Comparison of ENCODE assay signal across 11 cellular contexts in the genomic region with DNA sequence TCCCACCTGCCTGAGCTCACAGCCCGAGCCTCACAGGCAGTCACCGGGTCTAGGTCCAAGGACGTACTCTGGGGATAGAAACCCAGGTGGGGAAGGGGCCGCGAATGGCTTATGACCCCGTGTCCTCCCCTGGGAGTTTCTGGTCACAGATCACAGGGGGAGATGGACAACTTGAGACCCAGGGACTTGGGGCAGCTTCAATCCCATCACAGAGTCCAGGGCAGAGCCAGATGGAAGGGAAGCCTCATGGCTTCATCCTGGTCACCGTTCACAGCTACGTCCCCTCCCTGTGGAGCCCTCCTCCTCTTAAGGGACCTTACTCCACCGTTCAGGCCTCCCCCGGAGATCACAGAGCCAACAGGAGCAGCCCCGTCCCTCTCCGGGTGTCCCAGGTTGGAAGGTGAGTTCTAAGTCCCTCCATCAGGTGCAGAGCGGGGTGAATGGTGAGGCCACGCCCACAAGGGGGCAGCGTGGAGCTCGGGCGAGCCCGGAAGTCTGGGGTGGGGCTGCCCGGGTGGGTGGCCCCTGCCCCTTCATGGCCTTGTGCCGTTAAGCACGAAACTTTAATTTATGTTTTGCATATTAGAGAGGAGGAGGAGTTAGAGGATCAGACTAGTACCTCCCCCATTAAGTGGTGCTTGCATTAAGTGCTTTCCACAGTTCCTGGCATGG. TPM values are rescaled to one million over a fixed set of nuclear protein-coding genes. Genes with fewer than 3 reads are reported as not detected.
DNase-seq lines count a peak whose midpoint lies in the region; ATAC-seq, FAIRE-seq and TF ChIP-seq lines count a peak whose summit lies in the region.
"Not testable (repeated sequence)": the region's sequence is repeated elsewhere in the genome, so short reads cannot be mapped to it uniquely, and the experiment has no call there.
"Had no signal": no experiment of that assay in that cellular context is flagged by ENCODE, and none has a peak within 500 bp of the region (broad histone marks: within the 10 kb centered on the region; RNA-seq: fewer than 3 reads in every experiment).

No MANE protein-coding gene starts in this region.

- BruUV-seq in HepG2 (replicated peaks; lab: Mats Ljungman, UMichigan): not testable (repeated sequence)

- H3K27ac ChIP-seq in Peyer's patch; HepG2 (ENCODE audit: extremely low read length, insufficient read depth, low read length); testis: not testable (repeated sequence)

- TF ChIP-seq RAD21 in HepG2 (CRISPR knock-in tag; IDR thresholded peaks at IDR 0.05): not testable (repeated sequence)

- H3K79me2 ChIP-seq in HepG2 (ENCODE audit: insufficient read depth, low read length): not testable (repeated sequence)

- not testable (repeated sequence) for H3K27me3 Mint-ChIP-seq in activated CD8-positive, alpha-beta T cell treated with anti-CD3 and anti-CD28 coated beads, Interleukin-2, amount 10 ng/mL, durations not matched to agents 7 days and 5 days (ENCODE audit: low read depth); activated naive CD8-positive, alpha-beta T cell treated with anti-CD3 and anti-CD28 coated beads, Interleukin-2, amount 10 ng/mL, durations not matched to agents 7 days and 5 days

- H3K36me3 Mint-ChIP-seq in activated CD8-positive, alpha-beta T cell treated with anti-CD3 and anti-CD28 coated beads, Interleukin-2, amount 10 ng/mL, durations not matched to agents 7 days and 5 days (ENCODE audit: low read depth): peaks cover 64% of the 10 kb centered on the region
- H3K36me3 Mint-ChIP-seq in activated naive CD8-positive, alpha-beta T cell treated with anti-CD3 and anti-CD28 coated beads, Interleukin-2, amount 10 ng/mL, durations not matched to agents 7 days and 5 days: peaks cover 27% of the 10 kb centered on the region

- CTCF ChIA-PET in activated CD8-positive, alpha-beta T cell treated with anti-CD3 and anti-CD28 coated beads, Interleukin-2, amount 10 ng/mL, durations not matched to agents 7 days and 5 days (lab: Charles Lee); HepG2 (lab: Yijun Ruan, JAX; ENCODE audit: low intra/inter-chr PET ratio, low total read pairs): not testable (repeated sequence)

- FAIRE-seq in HepG2 (lab: Jason Lieb, UNC): peak; percentile 87

- not testable (repeated sequence) for TF ChIP-seq EP300 in HepG2 (IDR thresholded peaks at IDR 0.05; ENCODE audit: low read depth in 2 of 2, low read length in 2 of 2); HepG2 (CRISPR knock-in tag; IDR thresholded peaks at IDR 0.05; ENCODE audit: borderline replicate concordance)

- H3K4me1 Mint-ChIP-seq in activated CD8-positive, alpha-beta T cell treated with anti-CD3 and anti-CD28 coated beads, Interleukin-2, amount 10 ng/mL, durations not matched to agents 7 days and 5 days (ENCODE audit: low read depth): peaks cover 37% of the 10 kb centered on the region
- H3K4me1 Mint-ChIP-seq in activated naive CD8-positive, alpha-beta T cell treated with anti-CD3 and anti-CD28 coated beads, Interleukin-2, amount 10 ng/mL, durations not matched to agents 7 days and 5 days: peaks cover 30% of the 10 kb centered on the region

- in situ Hi-C loops in HepG2 (cut with HindIII; ENCODE audit: extremely low pct_ligation_motif_present, low pct_unique_long_range_greater_than_20kb): not testable (repeated sequence)

- H3K36me3 ChIP-seq in Peyer's patch; HepG2 (replicated peaks in 1 of 2; ENCODE audit: control insufficient read depth in 1 of 2, insufficient read depth in 2 of 2, low read length in 2 of 2); testis (ENCODE audit: low read depth, missing control alignments): not testable (repeated sequence)

- not testable (repeated sequence) for H2AFZ ChIP-seq in HepG2 (ENCODE audit: low read length)

- H3K9me3 ChIP-seq in Peyer's patch; HepG2 (ENCODE audit: low read length); testis: not testable (repeated sequence)

- H3K4me2 ChIP-seq in HepG2 (ENCODE audit: low read depth, low read length): peak overlapping the region; percentile 32

- TF ChIP-seq POLR2A in Peyer's patch (IDR thresholded peaks at IDR 0.05); HepG2 (IDR thresholded peaks at IDR 0.05; ENCODE audit: insufficient read depth in 1 of 2, low read depth in 2 of 2, low read length in 2 of 2); testis (IDR thresholded peaks at IDR 0.05): not testable (repeated sequence)

- not testable (repeated sequence) for H3K27me3 ChIP-seq in Peyer's patch; HepG2 (ENCODE audit: control insufficient read depth in 1 of 2, insufficient read depth in 2 of 2, low read length in 2 of 2); testis

- 0% methylated on average over 7 of the region's 21 CpGs for WGBS in HepG2 (ENCODE audit: low lambda C conversion rate)
- 8 to 19% methylated on average over 9 to 19 of the region's 21 CpGs for WGBS in testis, 2 donors

- ATAC-seq in HG02642 (IDR thresholded peaks at IDR 0.05; ENCODE audit: poor library complexity, unreplicated experiment) (peak; percentile 74), HepG2 (peak; percentile 93)
- peak; percentile 88 for ATAC-seq in activated CD8-positive, alpha-beta T cell treated with anti-CD3 and anti-CD28 coated beads, Interleukin-2, amount 10 ng/mL, durations not matched to agents 7 days and 5 days
- ATAC-seq in activated naive CD8-positive, alpha-beta T cell treated with anti-CD3 and anti-CD28 coated beads, Interleukin-2, amount 10 ng/mL, durations not matched to agents 7 days and 5 days (ENCODE audit: low read depth): peak; percentile 85

- peak; percentile 32 for TF ChIP-seq CTCF in GM12873 (IDR thresholded peaks at IDR 0.05; ENCODE audit: insufficient read depth, low read depth, low read length, missing control alignments)
- peak in 1 of 6 experiments; percentile 42 for TF ChIP-seq CTCF in Peyer's patch (IDR thresholded peaks at IDR 0.05)
- 0 out of 2 replicates have a peak, but pooled peaks have one; percentile 5 for TF ChIP-seq CTCF in HepG2 (CRISPR knock-in tag; IDR thresholded peaks at IDR 0.05)
- not testable (repeated sequence) for TF ChIP-seq CTCF in testis (IDR thresholded peaks at IDR 0.05)

- POLR2A ChIA-PET in activated CD8-positive, alpha-beta T cell treated with anti-CD3 and anti-CD28 coated beads, Interleukin-2, amount 10 ng/mL, durations not matched to agents 7 days and 5 days (lab: Charles Lee); activated naive CD8-positive, alpha-beta T cell treated with anti-CD3 and anti-CD28 coated beads, Interleukin-2, amount 10 ng/mL, durations not matched to agents 7 days and 5 days (lab: Charles Lee); HepG2 (lab: Yijun Ruan, JAX): not testable (repeated sequence)

- H3K4me1 ChIP-seq in Peyer's patch, testis: not testable (repeated sequence)
- H3K4me1 ChIP-seq in HepG2 (ENCODE audit: insufficient read depth, low read length): peaks cover 10% of the 10 kb centered on the region

- not testable (repeated sequence) for H3K27ac Mint-ChIP-seq in activated CD8-positive, alpha-beta T cell treated with anti-CD3 and anti-CD28 coated beads, Interleukin-2, amount 10 ng/mL, durations not matched to agents 7 days and 5 days; activated naive CD8-positive, alpha-beta T cell treated with anti-CD3 and anti-CD28 coated beads, Interleukin-2, amount 10 ng/mL, durations not matched to agents 7 days and 5 days

- intact Hi-C loops in HepG2 (cut with micrococcal nuclease; ENCODE audit: unreplicated experiment); testis (cut with DNase I; ENCODE audit: low total_unique reads): not testable (repeated sequence)

- not testable (repeated sequence) for H3K4me3 ChIP-seq in Peyer's patch, testis
- peak overlapping the region in 1 of 3 experiments; percentile 23; a peak in 3 of 6 replicates for H3K4me3 ChIP-seq in HepG2 (replicated peaks in 1 of 3; ENCODE audit: insufficient read depth in 1 of 3, low read depth in 2 of 3, low read length in 3 of 3)

- peak in 2 of 3 donors; percentile 55 to 77 for DNase-seq in Peyer's patch
- peak; percentile 80 for DNase-seq in activated CD8-positive, alpha-beta T cell treated with anti-CD3 and anti-CD28 coated beads, Interleukin-2, amount 10 ng/mL, durations not matched to agents 7 days and 5 days
- DNase-seq in activated naive CD8-positive, alpha-beta T cell treated with anti-CD3 and anti-CD28 coated beads, Interleukin-2, amount 10 ng/mL, durations not matched to agents 7 days and 5 days: peak; percentile 87
- not testable (repeated sequence) for DNase-seq in HepG2 (ENCODE audit: low spot score)
- peak; percentile 61 to 69 for DNase-seq in stimulated activated CD4-positive, alpha-beta T cell treated with anti-CD3 and anti-CD28 coated beads, Interleukin-2, amount 100 ng/mL, for 48 hours
- DNase-seq in testis: peak; percentile 50

- not testable (repeated sequence) for H4K20me1 ChIP-seq in HepG2 (ENCODE audit: insufficient read depth, low read length)

- not testable (repeated sequence) for H3K4me3 Mint-ChIP-seq in activated CD8-positive, alpha-beta T cell treated with anti-CD3 and anti-CD28 coated beads, Interleukin-2, amount 10 ng/mL, durations not matched to agents 7 days and 5 days; activated naive CD8-positive, alpha-beta T cell treated with anti-CD3 and anti-CD28 coated beads, Interleukin-2, amount 10 ng/mL, durations not matched to agents 7 days and 5 days

- H3K9me3 Mint-ChIP-seq in activated CD8-positive, alpha-beta T cell treated with anti-CD3 and anti-CD28 coated beads, Interleukin-2, amount 10 ng/mL, durations not matched to agents 7 days and 5 days (ENCODE audit: insufficient read depth); activated naive CD8-positive, alpha-beta T cell treated with anti-CD3 and anti-CD28 coated beads, Interleukin-2, amount 10 ng/mL, durations not matched to agents 7 days and 5 days: not testable (repeated sequence)

- H3K9ac ChIP-seq in HepG2 (ENCODE audit: insufficient read depth, low read depth, low read length): not testable (repeated sequence)

RNA-seq across cellular contexts. Expression of gene LAIR1, which starts 5.4 kb away (rescaled TPM):
- total RNA-seq in Peyer's patch: 10 to 100 TPM in 2 of 4 donors, 1 to 10 TPM in 2; 2.6 to 51.2 (median 10.0) TPM
- 10 to 100 TPM; 92.8 to 97.6 TPM for total RNA-seq in activated CD8-positive, alpha-beta T cell treated with anti-CD3 and anti-CD28 coated beads, Interleukin-2, amount 10 ng/mL, durations not matched to agents 7 days and 5 days
- total RNA-seq in activated naive CD8-positive, alpha-beta T cell treated with anti-CD3 and anti-CD28 coated beads, Interleukin-2, amount 10 ng/mL, durations not matched to agents 7 days and 5 days: 10 to 100 TPM; 75.0 to 79.2 TPM
- total RNA-seq in HepG2 (2016; rRNA removed; fragmentation: Illumina TruSeq; extraction: Trizol): 0.70 and 1.2 TPM in 2 replicates
- 0.26 and 0.51 TPM in 2 replicates for total RNA-seq in HepG2 (2016; cell fraction: cytosol; rRNA removed; fragmentation: Illumina TruSeq; extraction: Trizol; ENCODE audit: low read depth)
- 0.95 and 1.0 TPM in 2 replicates for total RNA-seq in HepG2 (2016; cell fraction: insoluble cytoplasmic fraction; rRNA removed; fragmentation: Illumina TruSeq; extraction: Trizol)
- total RNA-seq in HepG2 (2016; cell fraction: membrane; rRNA removed; fragmentation: Illumina TruSeq; extraction: Trizol): 0.79 and 1.1 TPM in 2 replicates
- 1.8 and 3.2 TPM in 2 replicates for total RNA-seq in HepG2 (2016; cell fraction: nucleus; rRNA removed; fragmentation: Illumina TruSeq; extraction: Trizol)
- polyA plus RNA-seq in HepG2 (2011; rRNA removed): 0.75 and 1.1 TPM in 2 replicates
- polyA plus RNA-seq in HepG2 (2011; cell fraction: cytosol; rRNA removed): 0.64 and 0.74 TPM in 2 replicates
- 1.1 and 1.5 TPM in 2 replicates for polyA plus RNA-seq in HepG2 (2011; cell fraction: nucleus; rRNA removed)
- 0.17 TPM in 1 of 2 replicates, not detected in the other for polyA plus RNA-seq in HepG2 (2012)
- 0.64 and 0.71 TPM in 2 replicates for polyA plus RNA-seq in HepG2 (2016; cell fraction: cytosol; fragmentation: Illumina TruSeq; extraction: Trizol; ENCODE audit: low read depth)
- 1.0 and 1.2 TPM in 2 replicates for polyA plus RNA-seq in HepG2 (2016; cell fraction: insoluble cytoplasmic fraction; fragmentation: Illumina TruSeq; extraction: Trizol; ENCODE audit: low read depth)
- polyA plus RNA-seq in HepG2 (2016; cell fraction: membrane; fragmentation: Illumina TruSeq; extraction: Trizol; ENCODE audit: low read depth): 1.2 and 1.6 TPM in 2 replicates
- polyA plus RNA-seq in HepG2 (2016; cell fraction: nucleus; fragmentation: Illumina TruSeq; extraction: Trizol; ENCODE audit: insufficient read depth, low read depth): 2.8 and 3.2 TPM in 2 replicates
- polyA minus RNA-seq in HepG2 (2011; rRNA and poly(A)+ RNA removed; ENCODE audit: low replicate concordance): 0.66 TPM in 1 of 2 replicates, not detected in the other
- 0.79 TPM in 1 of 2 replicates, not detected in the other for polyA minus RNA-seq in HepG2 (2011; cell fraction: cytosol; rRNA and poly(A)+ RNA removed)
- polyA minus RNA-seq in HepG2 (2011; cell fraction: nucleus; rRNA and poly(A)+ RNA removed): 0.90 and 2.0 TPM in 2 replicates
- total RNA-seq in testis: 1 to 10 TPM; 6.4 to 7.1 TPM
- polyA plus RNA-seq in testis (ENCODE audit: insufficient read depth, low read depth, low replicate concordance): 13.4 TPM
- total RNA-seq: foreskin keratinocyte, SJSA1 had no signal
- polyA plus RNA-seq: foreskin keratinocyte had no signal

RNA-seq across cellular contexts. Expression of gene LILRA4, which starts 20.3 kb away (rescaled TPM):
- not detected for total RNA-seq in Peyer's patch
- not detected for total RNA-seq in activated CD8-positive, alpha-beta T cell treated with anti-CD3 and anti-CD28 coated beads, Interleukin-2, amount 10 ng/mL, durations not matched to agents 7 days and 5 days
- not detected for total RNA-seq in activated naive CD8-positive, alpha-beta T cell treated with anti-CD3 and anti-CD28 coated beads, Interleukin-2, amount 10 ng/mL, durations not matched to agents 7 days and 5 days
- not detected in 2 replicates for total RNA-seq in HepG2 (2016; rRNA removed; fragmentation: Illumina TruSeq; extraction: Trizol)
- not detected in 2 replicates for total RNA-seq in HepG2 (2016; cell fraction: cytosol; rRNA removed; fragmentation: Illumina TruSeq; extraction: Trizol; ENCODE audit: low read depth)
- not detected in 2 replicates for total RNA-seq in HepG2 (2016; cell fraction: insoluble cytoplasmic fraction; rRNA removed; fragmentation: Illumina TruSeq; extraction: Trizol)
- not detected in 2 replicates for total RNA-seq in HepG2 (2016; cell fraction: membrane; rRNA removed; fragmentation: Illumina TruSeq; extraction: Trizol)
- total RNA-seq in HepG2 (2016; cell fraction: nucleus; rRNA removed; fragmentation: Illumina TruSeq; extraction: Trizol): not detected in 2 replicates
- polyA plus RNA-seq in HepG2 (2011; rRNA removed): 0.07 and 0.72 TPM in 2 replicates
- 0.48 TPM in 1 of 2 replicates, not detected in the other for polyA plus RNA-seq in HepG2 (2011; cell fraction: cytosol; rRNA removed)
- polyA plus RNA-seq in HepG2 (2011; cell fraction: nucleus; rRNA removed): 0.09 and 0.10 TPM in 2 replicates
- polyA plus RNA-seq in HepG2 (2012): not detected in 2 replicates
- not detected in 2 replicates for polyA plus RNA-seq in HepG2 (2016; cell fraction: cytosol; fragmentation: Illumina TruSeq; extraction: Trizol; ENCODE audit: low read depth)
- polyA plus RNA-seq in HepG2 (2016; cell fraction: insoluble cytoplasmic fraction; fragmentation: Illumina TruSeq; extraction: Trizol; ENCODE audit: low read depth): not detected in 2 replicates
- polyA plus RNA-seq in HepG2 (2016; cell fraction: membrane; fragmentation: Illumina TruSeq; extraction: Trizol; ENCODE audit: low read depth): not detected in 2 replicates
- not detected in 2 replicates for polyA plus RNA-seq in HepG2 (2016; cell fraction: nucleus; fragmentation: Illumina TruSeq; extraction: Trizol; ENCODE audit: insufficient read depth, low read depth)
- polyA minus RNA-seq in HepG2 (2011; rRNA and poly(A)+ RNA removed; ENCODE audit: low replicate concordance): 2.2 TPM in 1 of 2 replicates, not detected in the other
- polyA minus RNA-seq in HepG2 (2011; cell fraction: cytosol; rRNA and poly(A)+ RNA removed): not detected in 2 replicates
- not detected in 2 replicates for polyA minus RNA-seq in HepG2 (2011; cell fraction: nucleus; rRNA and poly(A)+ RNA removed)
- under 1 TPM in 1 of 2 donors, not detected in 1; 0.81 TPM for total RNA-seq in testis
- polyA plus RNA-seq in testis (ENCODE audit: insufficient read depth, low read depth, low replicate concordance): 0.50 TPM
- total RNA-seq: foreskin keratinocyte, osteoblast, SJSA1 had no signal
- polyA plus RNA-seq: foreskin keratinocyte had no signal

RNA-seq across cellular contexts. Expression of gene LILRA5, which starts 46.3 kb away (rescaled TPM):
- total RNA-seq in Peyer's patch: 1 to 10 TPM in 2 of 4 donors, not detected in 2; 1.9 to 4.1 TPM
- not detected for total RNA-seq in activated CD8-positive, alpha-beta T cell treated with anti-CD3 and anti-CD28 coated beads, Interleukin-2, amount 10 ng/mL, durations not matched to agents 7 days and 5 days
- not detected for total RNA-seq in activated naive CD8-positive, alpha-beta T cell treated with anti-CD3 and anti-CD28 coated beads, Interleukin-2, amount 10 ng/mL, durations not matched to agents 7 days and 5 days
- total RNA-seq in HepG2 (2016; rRNA removed; fragmentation: Illumina TruSeq; extraction: Trizol): not detected in 2 replicates
- not detected in 2 replicates for total RNA-seq in HepG2 (2016; cell fraction: cytosol; rRNA removed; fragmentation: Illumina TruSeq; extraction: Trizol; ENCODE audit: low read depth)
- total RNA-seq in HepG2 (2016; cell fraction: insoluble cytoplasmic fraction; rRNA removed; fragmentation: Illumina TruSeq; extraction: Trizol): not detected in 2 replicates
- not detected in 2 replicates for total RNA-seq in HepG2 (2016; cell fraction: membrane; rRNA removed; fragmentation: Illumina TruSeq; extraction: Trizol)
- total RNA-seq in HepG2 (2016; cell fraction: nucleus; rRNA removed; fragmentation: Illumina TruSeq; extraction: Trizol): not detected in 2 replicates
- not detected in 2 replicates for polyA plus RNA-seq in HepG2 (2011; rRNA removed)
- polyA plus RNA-seq in HepG2 (2011; cell fraction: cytosol; rRNA removed): not detected in 2 replicates
- not detected in 2 replicates for polyA plus RNA-seq in HepG2 (2011; cell fraction: nucleus; rRNA removed)
- not detected in 2 replicates for polyA plus RNA-seq in HepG2 (2012)
- polyA plus RNA-seq in HepG2 (2016; cell fraction: cytosol; fragmentation: Illumina TruSeq; extraction: Trizol; ENCODE audit: low read depth): not detected in 2 replicates
- not detected in 2 replicates for polyA plus RNA-seq in HepG2 (2016; cell fraction: insoluble cytoplasmic fraction; fragmentation: Illumina TruSeq; extraction: Trizol; ENCODE audit: low read depth)
- polyA plus RNA-seq in HepG2 (2016; cell fraction: membrane; fragmentation: Illumina TruSeq; extraction: Trizol; ENCODE audit: low read depth): not detected in 2 replicates
- not detected in 2 replicates for polyA plus RNA-seq in HepG2 (2016; cell fraction: nucleus; fragmentation: Illumina TruSeq; extraction: Trizol; ENCODE audit: insufficient read depth, low read depth)
- polyA minus RNA-seq in HepG2 (2011; rRNA and poly(A)+ RNA removed; ENCODE audit: low replicate concordance): not detected in 2 replicates
- not detected in 2 replicates for polyA minus RNA-seq in HepG2 (2011; cell fraction: cytosol; rRNA and poly(A)+ RNA removed)
- not detected in 2 replicates for polyA minus RNA-seq in HepG2 (2011; cell fraction: nucleus; rRNA and poly(A)+ RNA removed)
- total RNA-seq in testis: 1 to 10 TPM; 1.1 to 1.2 TPM
- polyA plus RNA-seq in testis (ENCODE audit: insufficient read depth, low read depth, low replicate concordance): 1.4 TPM
- total RNA-seq: foreskin keratinocyte, SJSA1 had no signal
- polyA plus RNA-seq: foreskin keratinocyte had no signal

RNA-seq across cellular contexts. Expression of gene TTYH1, which starts 56.0 kb away (rescaled TPM):
- total RNA-seq in Peyer's patch (under 1 TPM in 1 of 4 donors, not detected in 3; 0.35 TPM), HepG2 (2016; rRNA removed; fragmentation: Illumina TruSeq; extraction: Trizol) (10.6 and 19.9 TPM in 2 replicates), testis (100 to 1,000 TPM; 226 to 248 TPM)
- 1 to 10 TPM in 1 of 2 experiments, under 1 TPM in 1; 0.99 to 1.3 TPM for total RNA-seq in activated CD8-positive, alpha-beta T cell treated with anti-CD3 and anti-CD28 coated beads, Interleukin-2, amount 10 ng/mL, durations not matched to agents 7 days and 5 days
- 1 to 10 TPM; 1.1 to 1.9 TPM for total RNA-seq in activated naive CD8-positive, alpha-beta T cell treated with anti-CD3 and anti-CD28 coated beads, Interleukin-2, amount 10 ng/mL, durations not matched to agents 7 days and 5 days
- total RNA-seq in HepG2 (2016; cell fraction: cytosol; rRNA removed; fragmentation: Illumina TruSeq; extraction: Trizol; ENCODE audit: low read depth): 24.8 and 26.4 TPM in 2 replicates
- 9.4 and 21.3 TPM in 2 replicates for total RNA-seq in HepG2 (2016; cell fraction: insoluble cytoplasmic fraction; rRNA removed; fragmentation: Illumina TruSeq; extraction: Trizol)
- 27.7 and 30.4 TPM in 2 replicates for total RNA-seq in HepG2 (2016; cell fraction: membrane; rRNA removed; fragmentation: Illumina TruSeq; extraction: Trizol)
- 16.5 and 20.3 TPM in 2 replicates for total RNA-seq in HepG2 (2016; cell fraction: nucleus; rRNA removed; fragmentation: Illumina TruSeq; extraction: Trizol)
- polyA plus RNA-seq in HepG2 (2011; rRNA removed) (6.9 and 8.9 TPM in 2 replicates), testis (ENCODE audit: insufficient read depth, low read depth, low replicate concordance) (126 TPM)
- polyA plus RNA-seq in HepG2 (2011; cell fraction: cytosol; rRNA removed): 7.0 and 10.7 TPM in 2 replicates
- 13.2 and 17.7 TPM in 2 replicates for polyA plus RNA-seq in HepG2 (2011; cell fraction: nucleus; rRNA removed)
- 4.1 and 6.2 TPM in 2 replicates for polyA plus RNA-seq in HepG2 (2012)
- 27.2 and 29.7 TPM in 2 replicates for polyA plus RNA-seq in HepG2 (2016; cell fraction: cytosol; fragmentation: Illumina TruSeq; extraction: Trizol; ENCODE audit: low read depth)
- 11.5 and 12.2 TPM in 2 replicates for polyA plus RNA-seq in HepG2 (2016; cell fraction: insoluble cytoplasmic fraction; fragmentation: Illumina TruSeq; extraction: Trizol; ENCODE audit: low read depth)
- 29.0 and 29.3 TPM in 2 replicates for polyA plus RNA-seq in HepG2 (2016; cell fraction: membrane; fragmentation: Illumina TruSeq; extraction: Trizol; ENCODE audit: low read depth)
- 34.6 and 38.5 TPM in 2 replicates for polyA plus RNA-seq in HepG2 (2016; cell fraction: nucleus; fragmentation: Illumina TruSeq; extraction: Trizol; ENCODE audit: insufficient read depth, low read depth)
- polyA minus RNA-seq in HepG2 (2011; rRNA and poly(A)+ RNA removed; ENCODE audit: low replicate concordance): 15.4 TPM in 1 of 2 replicates, not detected in the other
- 6.2 and 9.2 TPM in 2 replicates for polyA minus RNA-seq in HepG2 (2011; cell fraction: cytosol; rRNA and poly(A)+ RNA removed)
- polyA minus RNA-seq in HepG2 (2011; cell fraction: nucleus; rRNA and poly(A)+ RNA removed): 2.6 and 3.9 TPM in 2 replicates
- total RNA-seq: foreskin keratinocyte, osteoblast, SJSA1 had no signal
- polyA plus RNA-seq: foreskin keratinocyte had no signal
